9 cellular contexts compared by ENCODE assay signal in the genomic region with DNA sequence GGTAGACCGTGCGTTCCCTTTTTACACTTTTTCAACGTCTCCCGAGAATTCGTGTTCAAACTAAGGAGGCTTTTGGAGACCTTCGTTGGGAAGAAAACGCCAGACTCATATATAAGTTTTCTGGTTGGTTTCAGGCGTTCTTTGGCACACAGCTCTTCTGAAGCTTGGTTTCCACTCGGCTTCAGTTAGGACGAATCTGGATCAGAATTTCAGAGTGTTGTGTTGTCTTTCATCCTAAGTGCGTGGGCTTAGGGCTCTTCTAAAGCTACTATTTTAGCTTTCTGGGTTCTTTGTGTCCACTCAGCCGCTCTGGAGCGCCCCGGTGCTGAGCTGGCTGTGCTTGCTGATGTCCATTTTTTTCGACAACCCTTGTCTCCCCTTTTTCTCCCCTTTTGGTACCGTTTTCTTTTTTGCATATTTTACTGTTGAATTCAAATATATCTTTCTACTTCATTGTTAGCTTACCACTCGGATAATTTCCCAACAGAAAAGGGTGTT. TPM values are rescaled to one million over a fixed set of nuclear protein-coding genes. Genes with fewer than 3 reads are reported as not detected.
A peak's percentile ranks its signal among the peaks of the same experiment; 100 is the strongest.
DNase-seq lines count a peak whose midpoint lies in the region; ATAC-seq lines count a peak whose summit lies in the region.
"Had no signal": no experiment of that assay in that cellular context is flagged by ENCODE, and none has a peak within 500 bp of the region (broad histone marks: within the 10 kb centered on the region; RNA-seq: fewer than 3 reads in every experiment).

No MANE protein-coding gene starts in this region.

- peaks cover 36% of the 10 kb centered on the region for H3K4me1 ChIP-seq in stomach smooth muscle (ENCODE audit: control insufficient read depth, insufficient read depth, low read length)

- peaks cover 63% of the 10 kb centered on the region for H3K4me1 Mint-ChIP-seq in activated CD4-positive, alpha-beta T cell treated with anti-CD3 and anti-CD28 coated beads, Interleukin-2, amount 10 ng/mL, durations not matched to agents 7 days and 5 days
- H3K4me1 Mint-ChIP-seq in activated naive CD8-positive, alpha-beta T cell treated with anti-CD3 and anti-CD28 coated beads, Interleukin-2, amount 50 U/mL, for 24 hours = peaks cover 59% of the 10 kb centered on the region
- H3K4me1 Mint-ChIP-seq in immature natural killer cell = peaks cover 70 to 74% of the 10 kb centered on the region in 2 donors

- ATAC-seq in activated naive CD8-positive, alpha-beta T cell treated with anti-CD3 and anti-CD28 coated beads, Interleukin-2, amount 50 U/mL, for 24 hours = no peak
- no peak for ATAC-seq in HG03280 (IDR thresholded peaks at IDR 0.05; ENCODE audit: unreplicated experiment)

- H3K9me3 ChIP-seq in stomach smooth muscle (ENCODE audit: control insufficient read depth in 2 of 2, low read length in 2 of 2) = no peaks in the 10 kb centered on the region

- no peak for DNase-seq in activated CD4-positive, alpha-beta T cell treated with anti-CD3 and anti-CD28 coated beads, Interleukin-2, amount 10 ng/mL, durations not matched to agents 7 days and 5 days
- no peak for DNase-seq in activated CD4-positive, alpha-beta T cell treated with anti-CD3 and anti-CD28 coated beads for 48 hours
- DNase-seq in activated naive CD8-positive, alpha-beta T cell treated with anti-CD3 and anti-CD28 coated beads, Interleukin-2, amount 50 U/mL, for 24 hours = no peak
- DNase-seq in immature natural killer cell (no peak), middle frontal gyrus (ENCODE audit: extremely low spot score, low spot score) (no peak)
- DNase-seq in stimulated activated naive CD4-positive, alpha-beta T cell (lab: John Stamatoyannopoulos, UW) = no peak

- H3K27me3 Mint-ChIP-seq in activated CD4-positive, alpha-beta T cell treated with anti-CD3 and anti-CD28 coated beads, Interleukin-2, amount 10 ng/mL, durations not matched to agents 7 days and 5 days = no peaks in the 10 kb centered on the region
- no peaks in the 10 kb centered on the region for H3K27me3 Mint-ChIP-seq in activated naive CD8-positive, alpha-beta T cell treated with anti-CD3 and anti-CD28 coated beads, Interleukin-2, amount 50 U/mL, for 24 hours
- H3K27me3 Mint-ChIP-seq in immature natural killer cell (ENCODE audit: low read depth in 3 of 3) = peaks cover 21 to 35% (median 26%) of the 10 kb centered on the region in 3 donors

- peak overlapping the region; percentile 93 for H3K27ac Mint-ChIP-seq in activated CD4-positive, alpha-beta T cell treated with anti-CD3 and anti-CD28 coated beads, Interleukin-2, amount 10 ng/mL, durations not matched to agents 7 days and 5 days
- H3K27ac Mint-ChIP-seq in activated naive CD8-positive, alpha-beta T cell treated with anti-CD3 and anti-CD28 coated beads, Interleukin-2, amount 50 U/mL, for 24 hours = peak overlapping the region; percentile 96
- peak overlapping the region; percentile 79 to 96 (median 94) for H3K27ac Mint-ChIP-seq in immature natural killer cell

- peak overlapping the region; percentile 87 to 95 for H3K4me3 ChIP-seq in stomach smooth muscle (ENCODE audit: low read length in 2 of 2)

- H3K9ac ChIP-seq in stomach smooth muscle (ENCODE audit: low read length in 2 of 2) = peak overlapping the region; percentile 73 to 97

- H3K27me3 ChIP-seq in stomach smooth muscle (ENCODE audit: control insufficient read depth in 1 of 2, insufficient read depth in 2 of 2, low read length in 2 of 2) = no peaks in the 10 kb centered on the region

- H3K9me3 Mint-ChIP-seq in activated CD4-positive, alpha-beta T cell treated with anti-CD3 and anti-CD28 coated beads, Interleukin-2, amount 10 ng/mL, durations not matched to agents 7 days and 5 days = no peaks in the 10 kb centered on the region
- H3K9me3 Mint-ChIP-seq in activated naive CD8-positive, alpha-beta T cell treated with anti-CD3 and anti-CD28 coated beads, Interleukin-2, amount 50 U/mL, for 24 hours = no peaks in the 10 kb centered on the region
- no peaks in the 10 kb centered on the region for H3K9me3 Mint-ChIP-seq in immature natural killer cell

- H3K4me3 Mint-ChIP-seq in activated CD4-positive, alpha-beta T cell treated with anti-CD3 and anti-CD28 coated beads, Interleukin-2, amount 10 ng/mL, durations not matched to agents 7 days and 5 days = peak overlapping the region; percentile 89
- peak overlapping the region; percentile 94 for H3K4me3 Mint-ChIP-seq in activated naive CD8-positive, alpha-beta T cell treated with anti-CD3 and anti-CD28 coated beads, Interleukin-2, amount 50 U/mL, for 24 hours
- peak overlapping the region; percentile 88 to 93 (median 89) for H3K4me3 Mint-ChIP-seq in immature natural killer cell

- H3K27ac ChIP-seq in stomach smooth muscle (ENCODE audit: low read length) = peak overlapping the region; percentile 98

- POLR2A ChIA-PET in activated CD4-positive, alpha-beta T cell treated with anti-CD3 and anti-CD28 coated beads, Interleukin-2, amount 10 ng/mL, durations not matched to agents 7 days and 5 days (lab: Charles Lee) = no interaction called here

- H3K36me3 Mint-ChIP-seq in activated CD4-positive, alpha-beta T cell treated with anti-CD3 and anti-CD28 coated beads, Interleukin-2, amount 10 ng/mL, durations not matched to agents 7 days and 5 days (ENCODE audit: low read depth) = peaks cover 68% of the 10 kb centered on the region
- peaks cover 56% of the 10 kb centered on the region for H3K36me3 Mint-ChIP-seq in activated naive CD8-positive, alpha-beta T cell treated with anti-CD3 and anti-CD28 coated beads, Interleukin-2, amount 50 U/mL, for 24 hours (ENCODE audit: low read depth)
- peaks cover 14 to 19% (median 15%) of the 10 kb centered on the region in 3 donors for H3K36me3 Mint-ChIP-seq in immature natural killer cell

- CTCF ChIA-PET in activated CD4-positive, alpha-beta T cell treated with anti-CD3 and anti-CD28 coated beads, Interleukin-2, amount 10 ng/mL, durations not matched to agents 7 days and 5 days (lab: Charles Lee) = interaction anchor here (0.6 kb wide), 2 partner anchors 32 to 727 kb away, joined by 3 to 4 read pairs; no protein-coding TSS in a partner anchor

- peaks cover 14 to 17% of the 10 kb centered on the region in 2 donors for H3K36me3 ChIP-seq in stomach smooth muscle (ENCODE audit: control insufficient read depth in 2 of 2, insufficient read depth in 2 of 2, low read length in 2 of 2)

RNA-seq across cellular contexts. Expression of a gene that starts 1.1 kb away (rescaled TPM):
- 100 to 1,000 TPM; 512 to 565 TPM for total RNA-seq in activated CD4-positive, alpha-beta T cell treated with anti-CD3 and anti-CD28 coated beads, Interleukin-2, amount 10 ng/mL, durations not matched to agents 7 days and 5 days
- polyA plus RNA-seq in immature natural killer cell = 100 to 1,000 TPM in 1 of 3 donors, 10 to 100 TPM in 2; 11.5 to 113 (median 24.2) TPM

RNA-seq across cellular contexts. Expression of a gene that starts 23.5 kb away (rescaled TPM):
- total RNA-seq in activated CD4-positive, alpha-beta T cell treated with anti-CD3 and anti-CD28 coated beads, Interleukin-2, amount 10 ng/mL, durations not matched to agents 7 days and 5 days = 100 to 1,000 TPM; 224 to 249 TPM
- 100 to 1,000 TPM; 252 to 523 (median 328) TPM for polyA plus RNA-seq in immature natural killer cell

RNA-seq across cellular contexts. Expression of a gene that starts 33.5 kb away (rescaled TPM):
- 1 to 10 TPM; 1.5 to 1.7 TPM for total RNA-seq in activated CD4-positive, alpha-beta T cell treated with anti-CD3 and anti-CD28 coated beads, Interleukin-2, amount 10 ng/mL, durations not matched to agents 7 days and 5 days
- polyA plus RNA-seq in immature natural killer cell = under 1 TPM in 1 of 3 donors, not detected in 2; 0.18 TPM

RNA-seq across cellular contexts. Expression of a gene that starts 33.8 kb away (rescaled TPM):
- not detected for total RNA-seq in activated CD4-positive, alpha-beta T cell treated with anti-CD3 and anti-CD28 coated beads, Interleukin-2, amount 10 ng/mL, durations not matched to agents 7 days and 5 days
- polyA plus RNA-seq in immature natural killer cell = 1 to 10 TPM in 2 of 3 donors, not detected in 1; 1.1 to 4.0 TPM
- total RNA-seq: dermis microvascular lymphatic vessel endothelial cell had no signal

RNA-seq across cellular contexts. Expression of a gene that starts 44.7 kb away (rescaled TPM):
- total RNA-seq in activated CD4-positive, alpha-beta T cell treated with anti-CD3 and anti-CD28 coated beads, Interleukin-2, amount 10 ng/mL, durations not matched to agents 7 days and 5 days = not detected
- polyA plus RNA-seq in immature natural killer cell = not detected
- total RNA-seq: dermis microvascular lymphatic vessel endothelial cell had no signal
